Comparison of ENCODE assay signal across 9 cellular contexts in the genomic region with DNA sequence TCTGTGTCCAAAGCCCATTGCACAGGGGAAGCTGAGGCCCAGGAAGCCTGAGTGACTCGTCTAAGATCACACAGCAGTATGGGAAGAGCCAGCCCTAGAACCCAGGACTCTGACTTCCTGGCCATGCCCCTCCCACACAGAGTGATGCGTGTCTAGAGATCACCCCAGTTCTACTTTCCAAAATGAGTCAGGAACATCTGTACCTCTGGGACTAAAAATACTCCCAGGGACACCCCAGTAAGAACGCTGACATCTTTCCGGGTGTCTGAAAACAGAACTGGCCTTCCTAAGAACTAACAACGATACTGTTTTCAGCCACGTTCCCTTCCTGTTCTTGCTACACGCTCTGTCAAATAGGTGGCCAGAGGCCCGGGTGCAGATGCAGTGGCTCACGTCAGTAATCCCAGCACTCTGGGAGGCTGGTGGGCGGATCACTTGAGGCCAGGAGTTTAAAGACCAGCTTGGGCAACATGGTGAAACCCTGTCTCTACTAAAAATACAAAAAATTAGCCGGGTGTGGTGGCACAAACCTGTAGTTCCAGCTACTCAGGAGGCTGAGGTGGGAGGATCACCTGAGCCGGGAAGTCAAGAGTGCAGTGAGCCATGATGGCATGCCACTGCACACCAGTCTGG. TPM values are rescaled to one million over a fixed set of nuclear protein-coding genes. Genes with fewer than 3 reads are reported as not detected.
DNase-seq lines count a peak whose midpoint lies in the region; ATAC-seq, FAIRE-seq and TF ChIP-seq lines count a peak whose summit lies in the region.
"Had no signal": no experiment of that assay in that cellular context is flagged by ENCODE, and none has a peak within 500 bp of the region (broad histone marks: within the 10 kb centered on the region; RNA-seq: fewer than 3 reads in every experiment).

No MANE protein-coding gene starts in this region.

- FAIRE-seq in kidney (lab: Jason Lieb, UNC) = no peak
- FAIRE-seq: colon had no signal

- no peaks in the 10 kb centered on the region for H3K36me3 ChIP-seq in heart left ventricle
- no peaks in the 10 kb centered on the region for H3K36me3 ChIP-seq in kidney (ENCODE audit: control insufficient read depth in 1 of 2, insufficient read depth in 2 of 2, low read length in 2 of 2)

- no peak for TF ChIP-seq POLR2A in NB4 (IDR thresholded peaks at IDR 0.05; ENCODE audit: extremely low read depth, insufficient read length)
- no peak for TF ChIP-seq POLR2A in heart left ventricle (IDR thresholded peaks at IDR 0.05)

- no peak overlapping the region for H3K9ac ChIP-seq in kidney (ENCODE audit: low read length in 2 of 2)

- H3K9me3 ChIP-seq in heart left ventricle (peaks cover 0 to 12% (median 5%) of the 10 kb centered on the region in 12 donors), kidney (ENCODE audit: control insufficient read depth in 1 of 2, low read length in 2 of 2) (peaks cover 0 to 1% of the 10 kb centered on the region in 2 donors)

- H3K27ac ChIP-seq in heart left ventricle (peak overlapping the region in 11 of 12 donors; percentile 34 to 83 (median 66)), kidney (ENCODE audit: low read depth in 2 of 2, low read length in 2 of 2) (peak overlapping the region in 1 of 2 donors; percentile 13)

- no peaks in the 10 kb centered on the region for H3K27me3 ChIP-seq in heart left ventricle

- TF ChIP-seq CTCF in NB4 (IDR thresholded peaks at IDR 0.05; ENCODE audit: low read depth, low read length) = no peak
- TF ChIP-seq CTCF in heart left ventricle (IDR thresholded peaks at IDR 0.05) = no peak
- no peak for TF ChIP-seq CTCF in kidney (IDR thresholded peaks at IDR 0.05; ENCODE audit: borderline replicate concordance, extremely low read depth, insufficient read depth)

- ATAC-seq in GM18517 (IDR thresholded peaks at IDR 0.05; ENCODE audit: unreplicated experiment) = peak; percentile 71
- ATAC-seq in GM21825 (IDR thresholded peaks at IDR 0.05; ENCODE audit: unreplicated experiment) = peak; percentile 72
- peak; percentile 31 to 79 (median 44) for ATAC-seq in heart left ventricle

- intact Hi-C loops in heart left ventricle (cut with DNase I) (no loop called here), kidney (cut with DNase I) (no loop called here)

- H3K4me1 ChIP-seq in heart left ventricle (peaks cover 0 to 58% (median 27%) of the 10 kb centered on the region in 12 donors), kidney (ENCODE audit: control insufficient read depth in 1 of 2, insufficient read depth in 1 of 2, low read depth in 1 of 2, low read length in 2 of 2) (peaks cover 0 to 3% of the 10 kb centered on the region in 2 donors)

- peak; percentile 48 for DNase-seq in NB4 (ENCODE audit: low read depth)
- peak in 1 of 5 donors; percentile 57 for DNase-seq in heart left ventricle
- DNase-seq in kidney = no peak
- DNase-seq in NCI-H1694 treated with DMSO at 0.1 percent for 48 hours (lab: John Stamatoyannopoulos, UW) = no peak
- no peak for DNase-seq in NCI-H1417 treated with DMSO at 0.1 percent for 48 hours (lab: John Stamatoyannopoulos, UW)
- DNase-seq in AG20443 (ENCODE audit: low spot score) = no peak

- H3K4me3 ChIP-seq in NB4 (ENCODE audit: low read depth, low read length) (no peak overlapping the region), heart left ventricle (no peak overlapping the region), kidney (ENCODE audit: low read length in 2 of 2) (no peak overlapping the region)

- 50 to 69% (median 59%) methylated on average over 12 of the region's 12 CpGs for WGBS in heart left ventricle, 4 donors

RNA-seq across cellular contexts. Expression of a gene that starts 21.7 kb away (rescaled TPM):
- total RNA-seq in heart left ventricle (10 to 100 TPM; 15.2 to 43.7 (median 21.8) TPM), kidney (14.2 TPM)
- polyA plus RNA-seq in heart left ventricle (10 to 100 TPM in 1 of 2 donors, 1 to 10 TPM in 1; 9.0 to 21.3 TPM), kidney (ENCODE audit: insufficient read depth, low read depth, low replicate concordance) (10.4 TPM)

RNA-seq across cellular contexts. Expression of a gene that starts 52.9 kb away (rescaled TPM):
- total RNA-seq in heart left ventricle (100 to 1,000 TPM; 237 to 911 (median 336) TPM), kidney (1,862 TPM)
- polyA plus RNA-seq in heart left ventricle (1,000 to 10,000 TPM in 1 of 2 donors, 100 to 1,000 TPM in 1; 329 to 1,765 TPM), kidney (ENCODE audit: insufficient read depth, low read depth, low replicate concordance) (2,443 TPM)
